ENCODE assay signal across 14 cellular contexts in the genomic region with DNA sequence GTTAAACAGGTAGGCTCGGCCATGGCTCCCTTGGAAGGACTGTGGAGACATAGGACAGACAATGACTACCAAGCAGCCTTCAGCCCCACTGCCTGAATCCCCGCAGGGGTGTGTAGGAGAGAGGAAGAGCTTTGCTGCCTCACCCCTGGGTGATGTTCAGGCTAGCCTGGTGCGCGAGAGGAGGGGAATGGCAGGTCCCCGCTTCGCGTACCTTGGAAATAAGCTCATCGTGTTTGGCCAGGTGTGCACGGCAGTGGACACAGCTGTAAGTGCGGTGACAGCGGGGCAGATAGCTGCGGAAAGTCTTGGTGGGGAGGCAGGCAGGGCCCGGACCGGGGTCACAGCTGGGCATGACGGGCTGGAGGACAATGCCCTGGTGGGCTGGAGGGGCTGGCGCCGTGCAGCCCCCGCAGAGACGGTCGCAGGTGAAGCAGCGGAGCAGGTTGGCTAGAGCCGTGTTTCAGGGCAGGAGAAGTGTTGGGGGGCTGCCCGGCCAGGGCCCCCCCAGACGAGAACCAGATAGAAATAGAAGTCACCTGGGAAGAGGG. TPM values are rescaled to one million over a fixed set of nuclear protein-coding genes. Genes with fewer than 3 reads are reported as not detected.
DNase-seq lines count a peak whose midpoint lies in the region; ATAC-seq and TF ChIP-seq lines count a peak whose summit lies in the region.
"Had no signal": no experiment of that assay in that cellular context is flagged by ENCODE, and none has a peak within 500 bp of the region (broad histone marks: within the 10 kb centered on the region; RNA-seq: fewer than 3 reads in every experiment).

No MANE protein-coding gene starts in this region.

- peaks cover 28% of the 10 kb centered on the region for H3K4me1 Mint-ChIP-seq in T-helper 17 cell
- peaks cover 50% of the 10 kb centered on the region for H3K4me1 Mint-ChIP-seq in stimulated activated memory B cell treated with anti-CD40 and anti-IgM and Interleukin-4, amounts not matched to agents 10 μg/mL and 1 μg/mL and 100 μg/mL, for 72 hours

- H3K4me1 ChIP-seq in SK-N-SH (ENCODE audit: control insufficient read depth in 1 of 2, insufficient read depth in 2 of 2, low read depth in 1 of 2, low read length in 1 of 2): peaks cover 16 to 35% of the 10 kb centered on the region in 2 experiments; a peak in 3 of 4 replicates
- H3K4me1 ChIP-seq in iPS-20b (ENCODE audit: insufficient read depth, low read length): peaks cover 60% of the 10 kb centered on the region
- peaks cover 51 to 84% of the 10 kb centered on the region in 2 donors for H3K4me1 ChIP-seq in thyroid gland
- peaks cover 0 to 24% (median 5%) of the 10 kb centered on the region in 4 donors for H3K4me1 ChIP-seq in Peyer's patch

- TF ChIP-seq POLR2A in thyroid gland (IDR thresholded peaks at IDR 0.05) (peak in 1 of 2 donors; percentile 9), Peyer's patch (IDR thresholded peaks at IDR 0.05) (no peak)

- no peak for TF ChIP-seq RAD21 in SK-N-SH (IDR thresholded peaks at IDR 0.05; ENCODE audit: low read length)

- peaks cover 4% of the 10 kb centered on the region for H3K36me3 Mint-ChIP-seq in T-helper 17 cell (ENCODE audit: low read depth)
- H3K36me3 Mint-ChIP-seq in stimulated activated memory B cell treated with anti-CD40 and anti-IgM and Interleukin-4, amounts not matched to agents 10 μg/mL and 1 μg/mL and 100 μg/mL, for 72 hours: no peaks in the 10 kb centered on the region

- intact Hi-C loops in thyroid gland (cut with DNase I): loop anchor here (10.0 kb wide), 1 partner anchor 302 kb away; no protein-coding TSS in a partner anchor

- H3F3A ChIP-seq in SK-N-SH (replicated peaks; ENCODE audit: insufficient read depth): peaks cover 21% of the 10 kb centered on the region

- H2AFZ ChIP-seq in SK-N-SH (ENCODE audit: low read depth): no peak overlapping the region
- H2AFZ ChIP-seq: GM23248 had no signal

- ATAC-seq in SK-N-SH treated with all-trans-retinoic acid at 6 μM for 48 hours (no peak), T-helper 17 cell (no peak)
- no peak for ATAC-seq in stimulated activated memory B cell treated with anti-CD40 and anti-IgM and Interleukin-4, amounts not matched to agents 10 μg/mL and 1 μg/mL and 100 μg/mL, for 72 hours

- H3K27ac Mint-ChIP-seq in T-helper 17 cell: peak overlapping the region; percentile 29
- peak overlapping the region; percentile 57 for H3K27ac Mint-ChIP-seq in stimulated activated memory B cell treated with anti-CD40 and anti-IgM and Interleukin-4, amounts not matched to agents 10 μg/mL and 1 μg/mL and 100 μg/mL, for 72 hours

- no peak overlapping the region for H3K4me2 ChIP-seq in SK-N-SH
- H3K4me2 ChIP-seq: KMS-11 had no signal

- H3K27me3 ChIP-seq in SK-N-SH (ENCODE audit: insufficient read depth) (no peaks in the 10 kb centered on the region), iPS-20b (ENCODE audit: insufficient read depth, low read length) (peaks cover 19% of the 10 kb centered on the region), thyroid gland (peaks cover 3% of the 10 kb centered on the region), Peyer's patch (peaks cover 0 to 15% of the 10 kb centered on the region in 2 donors)

- no peak for DNase-seq in SK-N-SH
- DNase-seq in T-helper 17 cell: no peak
- DNase-seq in SHP77 treated with DMSO at 0.1 percent for 48 hours (lab: John Stamatoyannopoulos, UW): no peak
- DNase-seq in thyroid gland: no peak
- no peak for DNase-seq in Peyer's patch
- DNase-seq: esophagus squamous epithelium, NCI-H774 had no signal

- WGBS in SK-N-SH (ENCODE audit: low lambda C conversion rate): 42% methylated on average over 18 of the region's 24 CpGs
- 13 to 14% methylated on average over 24 of the region's 24 CpGs for WGBS in thyroid gland, 2 donors

- H3K36me3 ChIP-seq in SK-N-SH (replicated peaks in 1 of 2; ENCODE audit: control insufficient read depth in 1 of 2, insufficient read depth in 2 of 2, low read length in 1 of 2): peaks cover 0 to 4% of the 10 kb centered on the region in 2 experiments
- peaks cover 22% of the 10 kb centered on the region for H3K36me3 ChIP-seq in iPS-20b (ENCODE audit: insufficient read depth, low read depth, low read length)
- no peaks in the 10 kb centered on the region for H3K36me3 ChIP-seq in thyroid gland
- no peaks in the 10 kb centered on the region for H3K36me3 ChIP-seq in Peyer's patch
- H3K36me3 ChIP-seq: adrenal gland, esophagus squamous epithelium, prostate gland had no signal

- no peak for TF ChIP-seq EP300 in SK-N-SH (IDR thresholded peaks at IDR 0.05; ENCODE audit: borderline replicate concordance in 1 of 2, low read depth in 1 of 2, low read length in 1 of 2)

- peaks cover 66% of the 10 kb centered on the region for H3K27me3 Mint-ChIP-seq in T-helper 17 cell
- H3K27me3 Mint-ChIP-seq in stimulated activated memory B cell treated with anti-CD40 and anti-IgM and Interleukin-4, amounts not matched to agents 10 μg/mL and 1 μg/mL and 100 μg/mL, for 72 hours: peaks cover 86% of the 10 kb centered on the region

- H3K9me3 ChIP-seq in SK-N-SH: no peaks in the 10 kb centered on the region
- no peaks in the 10 kb centered on the region for H3K9me3 ChIP-seq in T-helper 17 cell (ENCODE audit: control insufficient read depth, low read length, poor library complexity, severe bottlenecking)
- no peaks in the 10 kb centered on the region for H3K9me3 ChIP-seq in iPS-20b (ENCODE audit: insufficient read depth, low read depth, low read length)
- no peaks in the 10 kb centered on the region for H3K9me3 ChIP-seq in thyroid gland
- no peaks in the 10 kb centered on the region for H3K9me3 ChIP-seq in Peyer's patch
- H3K9me3 ChIP-seq: adrenal gland, esophagus squamous epithelium, prostate gland had no signal

- no peak overlapping the region for H3K4me3 Mint-ChIP-seq in T-helper 17 cell
- peak overlapping the region; percentile 44 for H3K4me3 Mint-ChIP-seq in stimulated activated memory B cell treated with anti-CD40 and anti-IgM and Interleukin-4, amounts not matched to agents 10 μg/mL and 1 μg/mL and 100 μg/mL, for 72 hours

- peaks cover 33% of the 10 kb centered on the region for H4K20me1 ChIP-seq in SK-N-SH (ENCODE audit: insufficient read depth)

- H3K4me3 ChIP-seq in SK-N-SH (ENCODE audit: low read depth in 2 of 2, low read length in 1 of 2) (no peak overlapping the region; a peak in 1 of 4 replicates), iPS-20b (ENCODE audit: low read length) (peak overlapping the region; percentile 62), thyroid gland (replicated peaks in 1 of 3) (no peak overlapping the region), Peyer's patch (no peak overlapping the region)
- H3K4me3 ChIP-seq: adrenal gland, GM23248, prostate gland had no signal

- TF ChIP-seq CTCF in SK-N-SH (IDR thresholded peaks at IDR 0.05) (no peak), thyroid gland (IDR thresholded peaks at IDR 0.05) (no peak), Peyer's patch (IDR thresholded peaks at IDR 0.05) (no peak)

- H3K9ac ChIP-seq in SK-N-SH: no peak overlapping the region
- H3K9ac ChIP-seq in iPS-20b (ENCODE audit: low read depth, low read length): peak overlapping the region; percentile 75; the same call in 1 of the 2 replicates
- H3K9ac ChIP-seq: GM23248, KMS-11 had no signal

- POLR2A ChIA-PET in SK-N-SH (lab: Yijun Ruan, JAX): interaction anchor here (0.8 to 1.8 kb wide), 2 partner anchors 9 to 154 kb away, joined by 3 to 4 read pairs; no protein-coding TSS in a partner anchor

- H3K27ac ChIP-seq in SK-N-SH (ENCODE audit: low read depth in 2 of 2, low read length in 1 of 2): no peak overlapping the region
- no peak overlapping the region for H3K27ac ChIP-seq in iPS-20b (ENCODE audit: low read length)
- no peak overlapping the region for H3K27ac ChIP-seq in thyroid gland
- no peak overlapping the region for H3K27ac ChIP-seq in Peyer's patch
- H3K27ac ChIP-seq: adrenal gland, GM23248, KMS-11, prostate gland had no signal

- H3K9me2 ChIP-seq in SK-N-SH: no peaks in the 10 kb centered on the region

- no peaks in the 10 kb centered on the region for H3K9me3 Mint-ChIP-seq in stimulated activated memory B cell treated with anti-CD40 and anti-IgM and Interleukin-4, amounts not matched to agents 10 μg/mL and 1 μg/mL and 100 μg/mL, for 72 hours

- CTCF ChIA-PET in SK-N-SH (lab: Yijun Ruan, JAX): interaction anchor here (0.9 to 17.7 kb wide), 4 partner anchors 33 to 301 kb away, joined by 3 to 326 read pairs (median 19); partner anchors contain the start of gene UBE2L6

- peaks cover 16% of the 10 kb centered on the region; the same call in 1 of the 2 replicates for H3K79me2 ChIP-seq in SK-N-SH (ENCODE audit: insufficient read depth)

TF ChIP-seq in SK-N-SH, 30 proteins besides CTCF, POLR2A, EP300 and RAD21 (continues in another document):
- TF ChIP-seq ELF1 (IDR thresholded peaks at IDR 0.05) (no peak), JUND (IDR thresholded peaks at IDR 0.05) (peak; percentile 5; the same call in 1 of the 2 replicates)

RNA-seq across cellular contexts. Expression of gene YPEL4, which starts 2.9 kb away (rescaled TPM):
- 2.3 and 2.4 TPM in 2 replicates for polyA plus RNA-seq in SK-N-SH (2012; rRNA removed)
- 1.0 and 1.1 TPM in 2 replicates for polyA plus RNA-seq in SK-N-SH (2012; cell fraction: cytosol; rRNA removed)
- 9.9 and 10.5 TPM in 2 replicates for polyA plus RNA-seq in SK-N-SH (2012; cell fraction: nucleus; rRNA removed)
- total RNA-seq in T-helper 17 cell (1 to 10 TPM; 1.2 to 1.8 TPM), thyroid gland (1 to 10 TPM in 2 of 4 donors, not detected in 2; 1.1 to 1.7 TPM), Peyer's patch (1 to 10 TPM in 1 of 4 donors, under 1 TPM in 3; 0.35 to 2.5 (median 0.71) TPM)

RNA-seq across cellular contexts. Expression of gene CLP1, which starts 10.7 kb away (rescaled TPM):
- polyA plus RNA-seq in SK-N-SH (2012; rRNA removed): 18.1 and 25.8 TPM in 2 replicates
- polyA plus RNA-seq in SK-N-SH (2012; cell fraction: cytosol; rRNA removed): 20.0 and 22.9 TPM in 2 replicates
- polyA plus RNA-seq in SK-N-SH (2012; cell fraction: nucleus; rRNA removed): 14.7 and 19.9 TPM in 2 replicates
- total RNA-seq in T-helper 17 cell (10 to 100 TPM; 11.7 to 22.7 TPM), thyroid gland (10 to 100 TPM; 10.7 to 15.9 (median 14.1) TPM), Peyer's patch (10 to 100 TPM in 3 of 4 donors, 1 to 10 TPM in 1; 9.1 to 16.1 (median 12.8) TPM)

RNA-seq across cellular contexts. Expression of gene ZDHHC5, which starts 21.1 kb away (rescaled TPM):
- polyA plus RNA-seq in SK-N-SH (2012; rRNA removed): 46.6 and 54.8 TPM in 2 replicates
- polyA plus RNA-seq in SK-N-SH (2012; cell fraction: cytosol; rRNA removed): 25.0 and 35.9 TPM in 2 replicates
- polyA plus RNA-seq in SK-N-SH (2012; cell fraction: nucleus; rRNA removed): 40.9 and 62.8 TPM in 2 replicates
- total RNA-seq in T-helper 17 cell (10 to 100 TPM; 51.9 to 55.6 TPM), thyroid gland (10 to 100 TPM; 55.5 to 77.5 (median 71.6) TPM), Peyer's patch (10 to 100 TPM; 27.2 to 69.7 (median 60.1) TPM)

RNA-seq across cellular contexts. Expression of gene SERPING1, which starts 49.3 kb away (rescaled TPM):
- 1.9 and 4.5 TPM in 2 replicates for polyA plus RNA-seq in SK-N-SH (2012; rRNA removed)
- 2.7 and 3.4 TPM in 2 replicates for polyA plus RNA-seq in SK-N-SH (2012; cell fraction: cytosol; rRNA removed)
- 2.3 and 3.0 TPM in 2 replicates for polyA plus RNA-seq in SK-N-SH (2012; cell fraction: nucleus; rRNA removed)
- total RNA-seq in T-helper 17 cell (under 1 TPM in 1 of 2 donors, not detected in 1; 0.57 TPM), thyroid gland (100 to 1,000 TPM; 107 to 343 (median 196) TPM), Peyer's patch (100 to 1,000 TPM in 2 of 4 donors, 10 to 100 TPM in 2; 29.9 to 158 (median 93.1) TPM)
